ENCODE assay signal across 17 cellular contexts in the genomic region with DNA sequence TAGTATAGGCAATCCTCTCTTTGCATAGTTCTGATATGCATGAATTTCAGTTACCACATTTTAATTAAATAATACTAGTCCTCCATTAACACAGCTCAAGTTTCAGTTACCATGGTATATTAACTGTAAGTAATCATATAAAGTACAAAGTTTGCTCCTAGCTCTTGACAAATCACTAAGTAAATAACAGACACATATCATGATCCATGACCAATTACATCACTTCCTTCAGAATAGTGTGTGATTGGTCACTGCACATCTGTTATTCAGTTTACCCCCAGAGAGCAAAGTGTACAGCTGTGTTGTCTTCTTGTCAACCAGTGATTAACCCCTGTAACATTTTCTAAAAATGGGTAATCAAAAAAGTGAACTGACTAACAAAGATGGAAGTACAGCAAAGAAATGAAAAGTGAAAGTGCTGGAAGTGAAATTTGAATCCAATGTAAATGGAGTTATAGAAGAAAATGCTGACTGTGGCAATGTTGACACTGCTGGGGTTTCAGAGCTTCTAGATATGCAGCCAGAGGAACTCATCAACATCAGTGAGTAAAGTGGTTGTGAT. TPM values are rescaled to one million over a fixed set of nuclear protein-coding genes. Genes with fewer than 3 reads are reported as not detected.
DNase-seq lines count a peak whose midpoint lies in the region; ATAC-seq, FAIRE-seq and TF ChIP-seq lines count a peak whose summit lies in the region.
"Had no signal": no experiment of that assay in that cellular context is flagged by ENCODE, and none has a peak within 500 bp of the region (broad histone marks: within the 10 kb centered on the region; RNA-seq: fewer than 3 reads in every experiment).

No MANE protein-coding gene starts in this region.

- FAIRE-seq in A549 (lab: Jason Lieb, UNC) (no peak), H54 (lab: Jason Lieb, UNC) (peak; percentile 64)

- no peak for TF ChIP-seq RAD21 in A549 (conservative IDR thresholded peaks at IDR 0.05 in 1 of 2, IDR thresholded peaks at IDR 0.05 in 1 of 2)

- no peak overlapping the region for H3K27ac ChIP-seq in A549
- H3K27ac ChIP-seq: ovary had no signal

- TF ChIP-seq POLR2A in A549 (IDR thresholded peaks at IDR 0.05; ENCODE audit: low read length) (no peak), H54 (IDR thresholded peaks at IDR 0.05; ENCODE audit: low read depth, low read length) (no peak)

- CTCF ChIA-PET in A549 (lab: Yijun Ruan, JAX) = interaction anchor here (1.7 kb wide), 1 partner anchor 12 kb away, joined by 3 read pairs; no protein-coding TSS in a partner anchor

- TF ChIP-seq CTCF in A549 (IDR thresholded peaks at IDR 0.05) (no peak), fibroblast of mammary gland (conservative IDR thresholded peaks at IDR 0.05; ENCODE audit: control insufficient read depth, insufficient read depth, low read depth, low read length) (no peak)

- H3K4me2 ChIP-seq in A549 = peak overlapping the region; percentile 22; the same call in 2 of the 3 replicates

- H3K9me3 ChIP-seq in A549 = peaks cover 6% of the 10 kb centered on the region; the same call in 1 of the 3 replicates
- H3K9me3 ChIP-seq: BE2C, ovary had no signal

- H3K4me3 ChIP-seq in A549 = no peak overlapping the region
- H3K4me3 ChIP-seq in fibroblast of mammary gland (ENCODE audit: control insufficient read depth, low read depth, low read length) = no peak overlapping the region
- H3K4me3 ChIP-seq: heart right ventricle, ovary had no signal

- POLR2A ChIA-PET in A549 (lab: Yijun Ruan, JAX) = no interaction called here

- DNase-seq in A549 (ENCODE audit: low read depth in 1 of 2, low spot score in 1 of 2) (peak in 1 of 2 experiments; percentile 43), H54 (ENCODE audit: insufficient read length, low spot score) (no peak), RPMI8226 (peak; percentile 52), fibroblast of mammary gland (ENCODE audit: low read depth) (peak; percentile 84), KG1 (lab: John Stamatoyannopoulos, UW) (no peak), DMS153 treated with DMSO at 0.1 percent for 48 hours (lab: John Stamatoyannopoulos, UW; ENCODE audit: unreplicated experiment) (no peak)
- DNase-seq in stimulated activated CD4-positive, alpha-beta T cell treated with anti-CD3 and anti-CD28 coated beads, Interleukin-2, amount 100 ng/mL, for 48 hours = no peak
- no peak for DNase-seq in activated CD8-positive, alpha-beta memory T cell treated with anti-CD3 and anti-CD28 coated beads for 24 hours
- DNase-seq: amniotic stem cell; BE2C; effector CD4-positive, alpha-beta T cell; GF-D8; heart right ventricle; NCI-H1417; ovary; stimulated activated CD4-positive, alpha-beta T cell treated with anti-CD3 and anti-CD28 coated beads, Interleukin-1b, Interleukin-23, amount 100 ng/mL, for 48 hours; stimulated activated naive B cell treated with anti-CD40 and anti-IgM and Interleukin-4, amounts not matched to agents 10 μg/mL and 1 μg/mL and 100 μg/mL, for 72 hours had no signal

- peaks cover 21% of the 10 kb centered on the region; the same call in 2 of the 3 replicates for H3K4me1 ChIP-seq in A549
- H3K4me1 ChIP-seq: BE2C had no signal

- TF ChIP-seq EP300 in A549 (IDR thresholded peaks at IDR 0.05) = no peak

- peak in 1 of 2 experiments; percentile 42; a peak in 3 of 6 replicates for ATAC-seq in A549
- ATAC-seq: heart right ventricle had no signal

TF ChIP-seq in A549, 52 proteins besides CTCF, POLR2A, EP300 and RAD21:
- TF ChIP-seq ZNF302 (CRISPR knock-in tag; IDR thresholded peaks at IDR 0.05) (no peak), MAFK (IDR thresholded peaks at IDR 0.05; ENCODE audit: partially characterized antibody) (peak; percentile 95)

RNA-seq across cellular contexts. Expression of gene LEKR1, which starts 30.2 kb away (rescaled TPM):
- polyA plus RNA-seq in A549 (2011; rRNA removed) (0.69 and 1.4 TPM in 2 replicates), A549 (2017; fragmentation: RNase III; extraction: RNeasy Plus Mini Kit Qiagen cat#74134 plus additional on column Dnase treatment) (0.89 to 1.3 TPM (median 1.2 TPM) in 3 replicates)
- polyA plus RNA-seq in A549 (2012; cell fraction: cytosol; rRNA removed) = 0.31 and 0.32 TPM in 2 replicates
- 0.11 and 0.26 TPM in 2 replicates for polyA plus RNA-seq in A549 (2012; cell fraction: nucleus; rRNA removed)
- polyA minus RNA-seq in A549 (2011; rRNA and poly(A)+ RNA removed) = 2.8 and 3.9 TPM in 2 replicates

Comparison
In these comparisons a context has a peak if more than half of its experiments do, and no peak if none do; other contexts are left out.
1. DNase-seq: peak in RPMI8226 (single experiment) and fibroblast of mammary gland (single experiment); none in H54 (single experiment), KG1 (single experiment), stimulated activated CD4-positive, alpha-beta T cell treated with anti-CD3 and anti-CD28 coated beads, Interleukin-2, amount 100 ng/mL, for 48 hours (0 of 2), activated CD8-positive, alpha-beta memory T cell treated with anti-CD3 and anti-CD28 coated beads for 24 hours (single experiment) and DMS153 treated with DMSO at 0.1 percent for 48 hours (single experiment).